ENCODE assay signal across 8 cellular contexts in genomic region chr2:42359304-42359749, GRCh38. TPM values are rescaled to one million over a fixed set of nuclear protein-coding genes. Genes with fewer than 3 reads are reported as not detected.
DNase-seq lines count a peak whose midpoint lies in the region; ATAC-seq and TF ChIP-seq lines count a peak whose summit lies in the region.

No MANE protein-coding gene starts in this region.

- no peak for TF ChIP-seq EP300 in SK-N-SH (IDR thresholded peaks at IDR 0.05; ENCODE audit: borderline replicate concordance in 1 of 2, low read depth in 1 of 2, low read length in 1 of 2)

- peaks cover 66% of the 10 kb centered on the region for H3K79me2 ChIP-seq in SK-N-SH (ENCODE audit: insufficient read depth)

- peaks cover 5% of the 10 kb centered on the region for H3F3A ChIP-seq in SK-N-SH (replicated peaks; ENCODE audit: insufficient read depth)

- POLR2A ChIA-PET in SK-N-SH (lab: Yijun Ruan, JAX) (interaction anchor here (1.2 kb wide), 1 partner anchor 16 kb away, joined by 3 read pairs; no protein-coding TSS in a partner anchor), GM10248 (lab: Yijun Ruan, JAX) (no interaction called here)

- peak overlapping the region; percentile 95 for H3K27ac Mint-ChIP-seq in stimulated activated memory B cell treated with anti-CD40 and anti-IgM and Interleukin-4, amounts not matched to agents 10 μg/mL and 1 μg/mL and 100 μg/mL, for 72 hours

- H3K36me3 Mint-ChIP-seq in stimulated activated memory B cell treated with anti-CD40 and anti-IgM and Interleukin-4, amounts not matched to agents 10 μg/mL and 1 μg/mL and 100 μg/mL, for 72 hours = peaks cover 17% of the 10 kb centered on the region

- peaks cover 3 to 16% of the 10 kb centered on the region in 2 experiments; a peak in 3 of 4 replicates for H3K4me1 ChIP-seq in SK-N-SH (ENCODE audit: control insufficient read depth in 1 of 2, insufficient read depth in 2 of 2, low read depth in 1 of 2, low read length in 1 of 2)

- no peaks in the 10 kb centered on the region for H3K27me3 ChIP-seq in SK-N-SH (ENCODE audit: insufficient read depth)

- no peaks in the 10 kb centered on the region for H3K9me3 ChIP-seq in SK-N-SH

- no peak overlapping the region for H3K27ac ChIP-seq in SK-N-SH (ENCODE audit: low read depth in 2 of 2, low read length in 1 of 2)

- H3K4me3 Mint-ChIP-seq in stimulated activated memory B cell treated with anti-CD40 and anti-IgM and Interleukin-4, amounts not matched to agents 10 μg/mL and 1 μg/mL and 100 μg/mL, for 72 hours = peak overlapping the region; percentile 89

- no peaks in the 10 kb centered on the region for H3K9me2 ChIP-seq in SK-N-SH

- TF ChIP-seq CTCF in SK-N-SH (IDR thresholded peaks at IDR 0.05) (no peak), fibroblast of the aortic adventitia (IDR thresholded peaks at IDR 0.05; ENCODE audit: insufficient read depth, low read length) (no peak), GM10248 (IDR thresholded peaks at IDR 0.05; ENCODE audit: control extremely low read depth, extremely low read depth, low read depth, missing control alignments) (no peak)

- CTCF ChIA-PET in SK-N-SH (lab: Yijun Ruan, JAX) = interaction anchor here (1.2 to 1.8 kb wide), 3 partner anchors 8 to 490 kb away, joined by 3 to 6 read pairs (median 4); no protein-coding TSS in a partner anchor
- CTCF ChIA-PET in GM10248 (lab: Yijun Ruan, JAX) = interaction anchor here (1.4 kb wide), 1 partner anchor 490 kb away, joined by 3 read pairs; no protein-coding TSS in a partner anchor

- peak overlapping the region; percentile 93 for H3K9ac ChIP-seq in SK-N-SH

- peaks cover 0 to 3% of the 10 kb centered on the region in 2 experiments for H3K36me3 ChIP-seq in SK-N-SH (replicated peaks in 1 of 2; ENCODE audit: control insufficient read depth in 1 of 2, insufficient read depth in 2 of 2, low read length in 1 of 2)

- H4K20me1 ChIP-seq in SK-N-SH (ENCODE audit: insufficient read depth) = peaks cover 30% of the 10 kb centered on the region

- H3K27me3 Mint-ChIP-seq in stimulated activated memory B cell treated with anti-CD40 and anti-IgM and Interleukin-4, amounts not matched to agents 10 μg/mL and 1 μg/mL and 100 μg/mL, for 72 hours = peaks cover 8% of the 10 kb centered on the region

- ATAC-seq in SK-N-SH treated with all-trans-retinoic acid at 6 μM for 48 hours (no peak), HG03139 (IDR thresholded peaks at IDR 0.05; ENCODE audit: unreplicated experiment) (no peak), GM21390 (IDR thresholded peaks at IDR 0.05; ENCODE audit: unreplicated experiment) (no peak)
- no peak for ATAC-seq in stimulated activated memory B cell treated with anti-CD40 and anti-IgM and Interleukin-4, amounts not matched to agents 10 μg/mL and 1 μg/mL and 100 μg/mL, for 72 hours

- WGBS in SK-N-SH (ENCODE audit: low lambda C conversion rate) = 70% methylated on average over 2 of the region's 2 CpGs

- peak overlapping the region; percentile 95 for H3K4me2 ChIP-seq in SK-N-SH

- DNase-seq in SK-N-SH = no peak
- DNase-seq in SW480 (ENCODE audit: low spot score) = peak; percentile 36
- peak; percentile 44 for DNase-seq in fibroblast of the aortic adventitia (ENCODE audit: low read depth)
- no peak for DNase-seq in GM10248 (ENCODE audit: extremely low spot score)

- H3K4me3 ChIP-seq in SK-N-SH (ENCODE audit: low read depth in 2 of 2, low read length in 1 of 2) (peak overlapping the region; percentile 91 to 96), fibroblast of the aortic adventitia (ENCODE audit: low read depth, low read length) (peak overlapping the region; percentile 98)

- no peak overlapping the region for H2AFZ ChIP-seq in SK-N-SH (ENCODE audit: low read depth)

- H3K4me1 Mint-ChIP-seq in stimulated activated memory B cell treated with anti-CD40 and anti-IgM and Interleukin-4, amounts not matched to agents 10 μg/mL and 1 μg/mL and 100 μg/mL, for 72 hours = peaks cover 55% of the 10 kb centered on the region

- no peaks in the 10 kb centered on the region for H3K9me3 Mint-ChIP-seq in stimulated activated memory B cell treated with anti-CD40 and anti-IgM and Interleukin-4, amounts not matched to agents 10 μg/mL and 1 μg/mL and 100 μg/mL, for 72 hours

- no peak for TF ChIP-seq RAD21 in SK-N-SH (IDR thresholded peaks at IDR 0.05; ENCODE audit: low read length)

TF ChIP-seq in SK-N-SH, 30 proteins besides CTCF, POLR2A, EP300 and RAD21:
- TF ChIP-seq FOXM1 (IDR thresholded peaks at IDR 0.05; ENCODE audit: low read depth) = no peak
- no peak for TF ChIP-seq MXI1 (IDR thresholded peaks at IDR 0.05; ENCODE audit: low read depth, low read length)
- TF ChIP-seq GABPA (IDR thresholded peaks at IDR 0.05; ENCODE audit: low read depth) = no peak
- no peak for TF ChIP-seq EZH2phosphoT487 (IDR thresholded peaks at IDR 0.05; ENCODE audit: borderline replicate concordance, low read depth)
- no peak for TF ChIP-seq JUND (IDR thresholded peaks at IDR 0.05)
- TF ChIP-seq TCF12 (IDR thresholded peaks at IDR 0.05) = no peak
- no peak for TF ChIP-seq RCOR1 (IDR thresholded peaks at IDR 0.05; ENCODE audit: low read length)
- TF ChIP-seq FOSL2 (IDR thresholded peaks at IDR 0.05; ENCODE audit: borderline replicate concordance, low read depth) = no peak

TF ChIP-seq in SK-N-SH treated with all-trans-retinoic acid at 6 μM for 48 hours, 23 proteins besides CTCF, POLR2A, EP300 and RAD21:
- no peak for TF ChIP-seq ZFP30 (CRISPR knock-in tag; IDR thresholded peaks at IDR 0.05)
- TF ChIP-seq POU6F1 (CRISPR knock-in tag; IDR thresholded peaks at IDR 0.05; ENCODE audit: borderline replicate concordance, low read depth) = no peak
- TF ChIP-seq ISL1 (CRISPR knock-in tag; IDR thresholded peaks at IDR 0.05) = no peak
- no peak for TF ChIP-seq ZFP3 (CRISPR knock-in tag; IDR thresholded peaks at IDR 0.05)
- TF ChIP-seq RARB (CRISPR knock-in tag; IDR thresholded peaks at IDR 0.05) = no peak
- no peak for TF ChIP-seq ZNF565 (CRISPR knock-in tag; conservative IDR thresholded peaks at IDR 0.05; ENCODE audit: low read depth)
- no peak for TF ChIP-seq TSHZ2 (CRISPR knock-in tag; IDR thresholded peaks at IDR 0.05)

RNA-seq across cellular contexts. Expression of gene COX7A2L, which starts 1.7 kb away (rescaled TPM):
- 77.6 and 82.3 TPM in 2 replicates for polyA plus RNA-seq in SK-N-SH (2012; rRNA removed)
- 116 and 144 TPM in 2 replicates for polyA plus RNA-seq in SK-N-SH (2012; cell fraction: cytosol; rRNA removed)
- 27.9 and 31.9 TPM in 2 replicates for polyA plus RNA-seq in SK-N-SH (2012; cell fraction: nucleus; rRNA removed)
- 181 and 197 TPM in 2 replicates for total RNA-seq in fibroblast of the aortic adventitia (ENCODE audit: low replicate concordance)

Comparison
In these comparisons a context has a peak if more than half of its experiments do, and no peak if none do; other contexts are left out.
1. DNase-seq: peak in SW480 (single experiment) and fibroblast of the aortic adventitia (single experiment); none in SK-N-SH (single experiment) and GM10248 (single experiment).